ENCODE assay signal across 8 cellular contexts in the genomic region with DNA sequence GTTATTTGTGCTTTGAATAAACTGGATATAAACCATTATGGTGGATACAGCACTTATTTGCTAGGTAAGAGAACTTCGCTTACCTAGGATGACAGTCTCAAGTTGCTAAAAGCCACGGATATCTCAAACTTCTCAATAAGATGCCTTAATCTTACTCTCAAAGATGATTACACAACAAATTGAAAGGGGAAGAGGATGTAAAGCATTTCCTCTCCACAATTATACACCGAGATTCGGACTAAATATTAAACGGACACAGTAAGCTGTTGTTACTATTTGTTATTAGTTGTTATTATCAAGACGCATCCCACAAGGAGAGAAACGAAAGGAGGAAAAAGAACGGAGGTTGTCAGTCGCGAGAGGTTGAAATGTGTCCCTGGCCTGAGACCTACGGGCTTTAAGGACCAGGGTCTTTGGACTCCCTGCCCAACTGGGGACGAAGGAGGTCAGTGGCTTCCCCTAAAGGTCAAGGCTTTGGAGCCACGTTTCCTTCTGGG. TPM values are rescaled to one million over a fixed set of nuclear protein-coding genes. Genes with fewer than 3 reads are reported as not detected.
DNase-seq lines count a peak whose midpoint lies in the region; ATAC-seq, FAIRE-seq and TF ChIP-seq lines count a peak whose summit lies in the region.

No MANE protein-coding gene starts in this region.

- intact Hi-C loops in posterior cingulate gyrus (cut with DNase I): loop anchor here (5.0 to 10.0 kb wide), 4 partner anchors 57 to 435 kb away; partner anchors contain the start of genes HAUS2, LRRC57 and TTBK2

- ATAC-seq in activated naive CD4-positive, alpha-beta T cell treated with anti-CD3 and anti-CD28 coated beads, Interleukin-2, amount 50 U/mL, for 72 hours: no peak

- TF ChIP-seq CTCF in GM12864 (IDR thresholded peaks at IDR 0.05; ENCODE audit: low read depth, low read length, missing control alignments): no peak

- DNase-seq in GM12864 (ENCODE audit: low read depth): no peak
- DNase-seq in HTR-8/SVneo (ENCODE audit: insufficient read length, low spot score): peak; percentile 14
- no peak for DNase-seq in activated naive CD4-positive, alpha-beta T cell treated with anti-CD3 and anti-CD28 coated beads, Interleukin-2, amount 50 U/mL, for 72 hours (ENCODE audit: low spot score in 2 of 2)
- DNase-seq in iPS DF 6.9 (ENCODE audit: low read depth, low spot score): no peak
- DNase-seq in small intestine: peak; percentile 45
- no peak for DNase-seq in posterior cingulate gyrus
- no peak for DNase-seq in stimulated activated CD8-positive, alpha-beta memory T cell treated with anti-CD3 and anti-CD28 coated beads, Interleukin-4, amount 100 ng/mL, for 48 hours
- DNase-seq in G401 (ENCODE audit: low spot score): no peak

- FAIRE-seq in HTR-8/SVneo (lab: Jason Lieb, UNC) (no peak), small intestine (lab: Jason Lieb, UNC) (no peak)

- H3K36me3 Mint-ChIP-seq in activated naive CD4-positive, alpha-beta T cell treated with anti-CD3 and anti-CD28 coated beads, Interleukin-2, amount 50 U/mL, for 72 hours: peaks cover 16 to 21% of the 10 kb centered on the region in 2 donors

- H3K27ac Mint-ChIP-seq in activated naive CD4-positive, alpha-beta T cell treated with anti-CD3 and anti-CD28 coated beads, Interleukin-2, amount 50 U/mL, for 72 hours: peak overlapping the region; percentile 98 to 100

- no CpG with 5 or more reads among the region's 13 CpGs for WGBS in iPS DF 6.9 (ENCODE audit: insufficient coverage, insufficient read length)
- WGBS in small intestine, 3 donors: 1 to 2% (median 2%) methylated on average over 13 of the region's 13 CpGs

- peak overlapping the region; percentile 66 for H3K4me3 ChIP-seq in GM12864 (ENCODE audit: low read depth, low read length)
- H3K4me3 ChIP-seq in iPS DF 6.9 (ENCODE audit: low read length): peak overlapping the region; percentile 91
- H3K4me3 ChIP-seq in small intestine (ENCODE audit: low read depth in 1 of 2, low read length in 2 of 2): peak overlapping the region; percentile 76 to 98

- H3K27me3 ChIP-seq in iPS DF 6.9 (ENCODE audit: control insufficient read depth, insufficient read depth, low read length): no peaks in the 10 kb centered on the region
- H3K27me3 ChIP-seq in small intestine (ENCODE audit: control insufficient read depth in 2 of 2, insufficient read depth in 2 of 2, low read length in 2 of 2): no peaks in the 10 kb centered on the region

- H3K27ac ChIP-seq in iPS DF 6.9 (ENCODE audit: low read length) (no peak overlapping the region), small intestine (ENCODE audit: low read depth in 1 of 2, low read length in 1 of 2) (peak overlapping the region; percentile 96)

- H3K36me3 ChIP-seq in iPS DF 6.9 (ENCODE audit: control insufficient read depth, insufficient read depth, low read length) (no peaks in the 10 kb centered on the region), small intestine (ENCODE audit: control insufficient read depth in 2 of 2, insufficient read depth in 2 of 2, low read length in 2 of 2) (no peaks in the 10 kb centered on the region)

- H3K4me1 ChIP-seq in iPS DF 6.9 (ENCODE audit: control insufficient read depth, insufficient read depth, low read length): no peaks in the 10 kb centered on the region
- peaks cover 2 to 4% of the 10 kb centered on the region in 2 donors for H3K4me1 ChIP-seq in small intestine (ENCODE audit: control insufficient read depth in 2 of 2, insufficient read depth in 1 of 2, low read depth in 1 of 2, low read length in 1 of 2)

- no peaks in the 10 kb centered on the region for H3K9me3 ChIP-seq in iPS DF 6.9 (ENCODE audit: control insufficient read depth, insufficient read depth, low read length)
- no peaks in the 10 kb centered on the region for H3K9me3 ChIP-seq in small intestine (ENCODE audit: control insufficient read depth, low read depth)

- no peaks in the 10 kb centered on the region for H3K9me3 Mint-ChIP-seq in activated naive CD4-positive, alpha-beta T cell treated with anti-CD3 and anti-CD28 coated beads, Interleukin-2, amount 50 U/mL, for 72 hours

- in situ Hi-C loops in G401 (cut with HindIII; ENCODE audit: low sequenced_read_pairs): no loop called here

RNA-seq across cellular contexts. Expression of gene ZNF106, which starts 0.6 kb away (rescaled TPM):
- total RNA-seq in activated naive CD4-positive, alpha-beta T cell treated with anti-CD3 and anti-CD28 coated beads, Interleukin-2, amount 50 U/mL, for 72 hours: 10 to 100 TPM; 58.5 to 62.8 TPM
- polyA plus RNA-seq in small intestine: 10 to 100 TPM in 2 of 3 donors, 1 to 10 TPM in 1; 8.3 to 13.7 (median 13.2) TPM
- total RNA-seq in G401 (2014; rRNA removed; shearing (Covaris generic)): 100 and 134 TPM in 2 replicates

RNA-seq across cellular contexts. Expression of gene SNAP23, which starts 5.1 kb away (rescaled TPM):
- total RNA-seq in activated naive CD4-positive, alpha-beta T cell treated with anti-CD3 and anti-CD28 coated beads, Interleukin-2, amount 50 U/mL, for 72 hours: 10 to 100 TPM; 66.7 to 68.6 TPM
- polyA plus RNA-seq in small intestine: 100 to 1,000 TPM in 1 of 3 donors, 10 to 100 TPM in 2; 39.6 to 131 (median 95.7) TPM
- 98.5 and 122 TPM in 2 replicates for total RNA-seq in G401 (2014; rRNA removed; shearing (Covaris generic))

RNA-seq across cellular contexts. Expression of gene LRRC57, which starts 58.3 kb away (rescaled TPM):
- 10 to 100 TPM; 16.1 to 29.6 TPM for total RNA-seq in activated naive CD4-positive, alpha-beta T cell treated with anti-CD3 and anti-CD28 coated beads, Interleukin-2, amount 50 U/mL, for 72 hours
- 10 to 100 TPM in 1 of 3 donors, 1 to 10 TPM in 2; 7.6 to 17.0 (median 9.6) TPM for polyA plus RNA-seq in small intestine
- total RNA-seq in G401 (2014; rRNA removed; shearing (Covaris generic)): 17.2 and 26.2 TPM in 2 replicates

RNA-seq across cellular contexts. Expression of gene HAUS2, which starts 58.3 kb away (rescaled TPM):
- total RNA-seq in activated naive CD4-positive, alpha-beta T cell treated with anti-CD3 and anti-CD28 coated beads, Interleukin-2, amount 50 U/mL, for 72 hours: 10 to 100 TPM; 37.2 to 87.9 TPM
- 10 to 100 TPM in 1 of 3 donors, 1 to 10 TPM in 2; 5.4 to 15.5 (median 9.8) TPM for polyA plus RNA-seq in small intestine
- total RNA-seq in G401 (2014; rRNA removed; shearing (Covaris generic)): 18.2 and 39.1 TPM in 2 replicates

Comparison
In these comparisons a context has a peak if more than half of its experiments do, and no peak if none do; other contexts are left out.
1. DNase-seq: peak in HTR-8/SVneo (single experiment) and small intestine (single experiment); none in GM12864 (single experiment), activated naive CD4-positive, alpha-beta T cell treated with anti-CD3 and anti-CD28 coated beads, Interleukin-2, amount 50 U/mL, for 72 hours (0 of 2), iPS DF 6.9 (single experiment), posterior cingulate gyrus (0 of 10), stimulated activated CD8-positive, alpha-beta memory T cell treated with anti-CD3 and anti-CD28 coated beads, Interleukin-4, amount 100 ng/mL, for 48 hours (single experiment) and G401 (single experiment).
2. Peak in every context shown above with its lines, with median percentiles within 50 percentile points of each other: H3K4me3 ChIP-seq.